14 cellular contexts compared by ENCODE assay signal in the genomic region with DNA sequence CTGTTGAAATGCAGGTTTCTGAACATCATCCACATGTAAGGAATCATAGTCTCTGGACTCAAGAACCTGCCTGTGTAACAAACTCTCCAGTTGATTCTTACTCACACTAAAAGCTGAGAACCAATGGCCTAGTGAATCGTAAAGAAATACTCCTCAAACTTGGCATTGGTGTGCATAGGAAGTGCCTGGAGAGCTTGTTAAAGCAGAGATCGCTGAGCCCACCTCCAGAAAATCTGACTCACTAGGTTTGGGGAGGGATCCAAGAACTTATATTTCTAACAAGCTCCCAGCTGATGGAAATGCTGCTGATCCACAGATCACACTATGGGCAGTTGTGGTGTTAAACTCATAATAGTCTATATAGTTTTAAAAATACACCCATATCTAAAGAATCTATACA. TPM values are rescaled to one million over a fixed set of nuclear protein-coding genes. Genes with fewer than 3 reads are reported as not detected.
DNase-seq lines count a peak whose midpoint lies in the region; ATAC-seq and TF ChIP-seq lines count a peak whose summit lies in the region.
"Had no signal": no experiment of that assay in that cellular context is flagged by ENCODE, and none has a peak within 500 bp of the region (broad histone marks: within the 10 kb centered on the region; RNA-seq: fewer than 3 reads in every experiment).

No MANE protein-coding gene starts in this region.

- CTCF ChIA-PET in BJ (lab: Yijun Ruan, JAX) = interaction anchor here (0.8 to 5.3 kb wide), 7 partner anchors 13 to 161 kb away, joined by 3 to 44 read pairs (median 4); partner anchors contain the start of gene LMCD1

- H3K36me3 ChIP-seq in BJ (ENCODE audit: control insufficient read depth, insufficient read depth, low read length) (no peaks in the 10 kb centered on the region), osteoblast (ENCODE audit: insufficient read depth, low read length) (no peaks in the 10 kb centered on the region)
- H3K36me3 ChIP-seq: HAP-1, uterus had no signal

- no peaks in the 10 kb centered on the region for H4K20me1 ChIP-seq in osteoblast (ENCODE audit: insufficient read depth, low read length)

- no peak overlapping the region for H2AFZ ChIP-seq in osteoblast (ENCODE audit: low read length)

- no peak for TF ChIP-seq CTCF in BJ (IDR thresholded peaks at IDR 0.05; ENCODE audit: insufficient read depth, low read depth, low read length)
- no peak for TF ChIP-seq CTCF in osteoblast (IDR thresholded peaks at IDR 0.05; ENCODE audit: extremely low read depth, low read depth, low read length)

- no peaks in the 10 kb centered on the region for H3K79me2 ChIP-seq in osteoblast (ENCODE audit: insufficient read depth, low read length)

- H3K27me3 ChIP-seq in BJ (ENCODE audit: control insufficient read depth, insufficient read depth, low read length) (no peaks in the 10 kb centered on the region), osteoblast (ENCODE audit: insufficient read depth, low read length) (no peaks in the 10 kb centered on the region)
- H3K27me3 ChIP-seq: uterus had no signal

- peak overlapping the region; percentile 17 for H3K4me2 ChIP-seq in osteoblast (ENCODE audit: insufficient read depth, low read length)

- H3K27ac ChIP-seq in osteoblast (ENCODE audit: low read depth, low read length) = peak overlapping the region; percentile 91

- ATAC-seq in HG02852 (IDR thresholded peaks at IDR 0.05; ENCODE audit: unreplicated experiment) (no peak), GM18502 (IDR thresholded peaks at IDR 0.05; ENCODE audit: poor library complexity, unreplicated experiment) (no peak), GM21576 (IDR thresholded peaks at IDR 0.05; ENCODE audit: unreplicated experiment) (no peak), GM19328 (IDR thresholded peaks at IDR 0.05; ENCODE audit: unreplicated experiment) (no peak)
- ATAC-seq: activated CD8-positive, alpha-beta T cell treated with anti-CD3 and anti-CD28 coated beads, Interleukin-2, amount 10 ng/mL, durations not matched to agents 7 days and 5 days had no signal

- peaks cover 54% of the 10 kb centered on the region for H3K4me1 ChIP-seq in osteoblast (ENCODE audit: insufficient read depth, low read length)
- H3K4me1 ChIP-seq: uterus had no signal

- no peaks in the 10 kb centered on the region for H3K9me3 ChIP-seq in osteoblast (ENCODE audit: low read depth, low read length)
- H3K9me3 ChIP-seq: HAP-1, uterus had no signal

- H3K4me3 ChIP-seq in BJ (ENCODE audit: low read depth, low read length) (no peak overlapping the region), osteoblast (ENCODE audit: insufficient read depth, low read length) (no peak overlapping the region)
- H3K4me3 ChIP-seq: HAP-1, uterus had no signal

- DNase-seq in BJ (ENCODE audit: low read depth) (peak; percentile 90), RKO (ENCODE audit: low spot score) (peak; percentile 4), fibroblast of gingiva (ENCODE audit: low read depth) (peak; percentile 85), osteoblast (ENCODE audit: insufficient read length, low spot score, missing footprints) (peak; percentile 88)
- DNase-seq: activated CD8-positive, alpha-beta T cell treated with anti-CD3 and anti-CD28 coated beads, Interleukin-2, amount 10 ng/mL, durations not matched to agents 7 days and 5 days; DND-41; left cardiac atrium; NCI-H748 treated with DMSO at 0.1 percent for 48 hours had no signal

- POLR2A ChIA-PET in BJ (lab: Charles Lee) = interaction anchor here (0.5 to 1.1 kb wide), 6 partner anchors 9 to 109 kb away, joined by 3 to 6 read pairs (median 3); partner anchors contain the start of gene LMCD1

RNA-seq across cellular contexts. Expression of gene LMCD1, which starts 55.8 kb away (rescaled TPM):
- 157 and 168 TPM in 2 replicates for polyA plus RNA-seq in BJ (2011; rRNA removed)
- 62.4 and 83.3 TPM in 2 replicates for polyA minus RNA-seq in BJ (2011; rRNA and poly(A)+ RNA removed)
- 213 and 294 TPM in 2 replicates for total RNA-seq in osteoblast

Comparison
In these comparisons a context has a peak if more than half of its experiments do, and no peak if none do; other contexts are left out.
1. DNase-seq: peak in every context shown above with its lines; median percentile 90 in BJ; 88 in osteoblast; 85 in fibroblast of gingiva; 4 in RKO.